8 cellular contexts compared by ENCODE assay signal in genomic region chr2:85539361-85540130, GRCh38. TPM values are rescaled to one million over a fixed set of nuclear protein-coding genes. Genes with fewer than 3 reads are reported as not detected.
DNase-seq lines count a peak whose midpoint lies in the region; ATAC-seq, FAIRE-seq and TF ChIP-seq lines count a peak whose summit lies in the region.

No MANE protein-coding gene starts in this region.

- H3K4me3 Mint-ChIP-seq in WTC11: peak overlapping the region; percentile 97

- H3K36me3 Mint-ChIP-seq in WTC11: peaks cover 51% of the 10 kb centered on the region

- H3K4me3 ChIP-seq in kidney (ENCODE audit: low read length in 2 of 2): peak overlapping the region; percentile 88 to 97

- peaks cover 57% of the 10 kb centered on the region for H3K4me1 Mint-ChIP-seq in WTC11

- H3K9ac ChIP-seq in kidney (ENCODE audit: low read length in 2 of 2): peak overlapping the region; percentile 96 to 100

- no peaks in the 10 kb centered on the region for H3K27me3 Mint-ChIP-seq in WTC11 (ENCODE audit: low read depth)

- CTCF ChIA-PET in WTC11 (lab: Charles Lee): interaction anchor here (0.9 to 4.6 kb wide), 15 partner anchors 12 to 154 kb away, joined by 3 to 40 read pairs (median 4); partner anchors contain the start of gene SH2D6

- H3K9me3 Mint-ChIP-seq in WTC11: no peaks in the 10 kb centered on the region

- POLR2A ChIA-PET in WTC11 (lab: Charles Lee): interaction anchor here (0.5 to 5.7 kb wide), 33 partner anchors 9 to 470 kb away, joined by 3 to 54 read pairs (median 6); partner anchors contain the start of genes ELMOD3, GGCX, RETSAT and SH2D6

- intact Hi-C loops in kidney (cut with DNase I): no loop called here

- no peaks in the 10 kb centered on the region for H3K9me3 ChIP-seq in kidney (ENCODE audit: control insufficient read depth in 1 of 2, low read length in 2 of 2)

- H3K27ac ChIP-seq in caudate nucleus (ENCODE audit: low read depth, low read length) (peak overlapping the region; percentile 100), kidney (ENCODE audit: low read depth in 2 of 2, low read length in 2 of 2) (peak overlapping the region; percentile 100)

- H3K4me1 ChIP-seq in kidney (ENCODE audit: control insufficient read depth in 1 of 2, insufficient read depth in 1 of 2, low read depth in 1 of 2, low read length in 2 of 2): peaks cover 14 to 18% of the 10 kb centered on the region in 2 donors

- H3K36me3 ChIP-seq in kidney (ENCODE audit: control insufficient read depth in 1 of 2, insufficient read depth in 2 of 2, low read length in 2 of 2): peaks cover 25 to 36% of the 10 kb centered on the region in 2 donors

- H3K27ac Mint-ChIP-seq in WTC11: peak overlapping the region; percentile 95

- DNase-seq in G401 (ENCODE audit: low spot score) (peak; percentile 72), LHCN-M2 (ENCODE audit: low read depth) (peak; percentile 86), WTC11 (ENCODE audit: low spot score) (peak; percentile 48), caudate nucleus (lab: John Stamatoyannopoulos, UW) (peak in 56 of 61 donors; percentile 12 to 88 (median 62)), kidney (peak; percentile 94), HPDE6-E6E7 (ENCODE audit: extremely low spot score) (no peak)
- DNase-seq in stimulated activated CD4-positive, alpha-beta T cell treated with anti-CD3 and anti-CD28 coated beads, Interleukin-15, amount 100 ng/mL, for 24 hours: peak; percentile 84

- in situ Hi-C loops in G401 (cut with HindIII; ENCODE audit: low sequenced_read_pairs): no loop called here

- no peak for FAIRE-seq in kidney (lab: Jason Lieb, UNC)

- ATAC-seq in GM21737 (IDR thresholded peaks at IDR 0.05; ENCODE audit: unreplicated experiment) (peak; percentile 24), WTC11 (no peak; the same call in 1 of the 2 replicates)

- TF ChIP-seq CTCF in WTC11 (IDR thresholded peaks at IDR 0.05) (no peak), kidney (IDR thresholded peaks at IDR 0.05; ENCODE audit: borderline replicate concordance, extremely low read depth, insufficient read depth) (no peak)

TF ChIP-seq in WTC11, 78 proteins besides CTCF, POLR2A, EP300 and RAD21 (continues in another document):
- TF ChIP-seq ZNF138 (CRISPR knock-in tag; conservative IDR thresholded peaks at IDR 0.05): no peak
- peak; percentile 47; the same call in 1 of the 2 replicates for TF ChIP-seq ZNF671 (CRISPR knock-in tag; IDR thresholded peaks at IDR 0.05)
- no peak; the same call in 1 of the 2 replicates for TF ChIP-seq FOXP1 (CRISPR knock-in tag; IDR thresholded peaks at IDR 0.05; ENCODE audit: borderline replicate concordance)
- no peak for TF ChIP-seq MYBL2 (CRISPR knock-in tag; IDR thresholded peaks at IDR 0.05)
- TF ChIP-seq, protein P1, sequence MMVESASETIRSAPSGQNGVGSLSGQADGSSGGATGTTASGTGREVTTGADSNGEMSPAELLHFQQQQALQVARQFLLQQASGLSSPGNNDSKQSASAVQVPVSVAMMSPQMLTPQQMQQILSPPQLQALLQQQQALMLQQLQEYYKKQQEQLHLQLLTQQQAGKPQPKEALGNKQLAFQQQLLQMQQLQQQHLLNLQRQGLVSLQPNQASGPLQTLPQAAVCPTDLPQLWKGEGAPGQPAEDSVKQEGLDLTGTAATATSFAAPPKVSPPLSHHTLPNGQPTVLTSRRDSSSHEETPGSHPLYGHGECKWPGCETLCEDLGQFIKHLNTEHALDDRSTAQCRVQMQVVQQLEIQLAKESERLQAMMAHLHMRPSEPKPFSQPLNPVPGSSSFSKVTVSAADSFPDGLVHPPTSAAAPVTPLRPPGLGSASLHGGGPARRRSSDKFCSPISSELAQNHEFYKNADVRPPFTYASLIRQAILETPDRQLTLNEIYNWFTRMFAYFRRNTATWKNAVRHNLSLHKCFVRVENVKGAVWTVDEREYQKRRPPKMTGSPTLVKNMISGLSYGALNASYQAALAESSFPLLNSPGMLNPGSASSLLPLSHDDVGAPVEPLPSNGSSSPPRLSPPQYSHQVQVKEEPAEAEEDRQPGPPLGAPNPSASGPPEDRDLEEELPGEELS (CRISPR knock-in tag; IDR thresholded peaks at IDR 0.05): 0 out of 2 replicates have a peak, but pooled peaks have one; percentile 21
- TF ChIP-seq ZNF423 (CRISPR knock-in tag; IDR thresholded peaks at IDR 0.05): no peak
- TF ChIP-seq, protein P2, sequence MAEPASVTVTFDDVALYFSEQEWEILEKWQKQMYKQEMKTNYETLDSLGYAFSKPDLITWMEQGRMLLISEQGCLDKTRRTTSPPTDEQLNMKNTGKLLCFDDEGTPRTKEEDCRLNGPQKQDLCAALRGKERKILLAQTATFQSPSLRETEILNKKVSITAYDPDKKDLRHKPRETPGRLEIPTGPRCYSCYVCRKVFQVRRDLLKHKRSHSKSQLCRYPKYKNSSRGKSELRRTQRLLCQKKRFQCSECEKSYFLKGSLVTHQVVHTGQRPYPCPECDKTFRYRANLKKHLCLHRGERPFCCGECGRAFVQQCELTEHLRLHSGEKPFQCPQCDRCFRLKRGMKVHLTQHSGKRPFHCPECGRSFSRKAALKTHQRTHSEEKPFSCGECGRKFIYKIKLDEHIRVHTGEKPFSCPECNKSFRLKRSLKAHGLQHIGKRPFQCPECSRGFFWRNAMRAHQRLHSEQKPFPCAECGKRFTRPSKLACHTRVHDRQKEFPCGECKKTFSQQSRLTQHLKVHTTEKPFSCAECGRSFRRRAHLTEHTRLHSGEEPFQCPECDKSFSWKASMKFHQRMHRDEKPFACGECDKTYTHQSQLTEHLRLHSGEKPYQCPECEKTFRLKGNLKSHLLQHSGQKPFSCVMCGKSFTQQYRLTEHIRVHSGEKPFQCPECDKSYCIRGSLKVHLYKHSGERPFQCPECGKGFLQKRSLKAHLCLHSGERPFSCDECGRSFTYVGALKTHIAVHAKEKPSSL (CRISPR knock-in tag; conservative IDR thresholded peaks at IDR 0.05): no peak
- 0 out of 2 replicates have a peak, but pooled peaks have one; percentile 89 for TF ChIP-seq TP53 (CRISPR knock-in tag; IDR thresholded peaks at IDR 0.05)
- TF ChIP-seq CBFB (CRISPR knock-in tag; IDR thresholded peaks at IDR 0.05; ENCODE audit: low read depth): no peak
- TF ChIP-seq HMGA2 (CRISPR knock-in tag; IDR thresholded peaks at IDR 0.05): no peak
- 0 out of 2 replicates have a peak, but pooled peaks have one; percentile 20 for TF ChIP-seq ZNF219 (CRISPR knock-in tag; IDR thresholded peaks at IDR 0.05; ENCODE audit: borderline replicate concordance)
- 0 out of 2 replicates have a peak, but pooled peaks have one; percentile 2 for TF ChIP-seq ESRRA (CRISPR knock-in tag; IDR thresholded peaks at IDR 0.05; ENCODE audit: borderline replicate concordance)
- TF ChIP-seq, protein P3, sequence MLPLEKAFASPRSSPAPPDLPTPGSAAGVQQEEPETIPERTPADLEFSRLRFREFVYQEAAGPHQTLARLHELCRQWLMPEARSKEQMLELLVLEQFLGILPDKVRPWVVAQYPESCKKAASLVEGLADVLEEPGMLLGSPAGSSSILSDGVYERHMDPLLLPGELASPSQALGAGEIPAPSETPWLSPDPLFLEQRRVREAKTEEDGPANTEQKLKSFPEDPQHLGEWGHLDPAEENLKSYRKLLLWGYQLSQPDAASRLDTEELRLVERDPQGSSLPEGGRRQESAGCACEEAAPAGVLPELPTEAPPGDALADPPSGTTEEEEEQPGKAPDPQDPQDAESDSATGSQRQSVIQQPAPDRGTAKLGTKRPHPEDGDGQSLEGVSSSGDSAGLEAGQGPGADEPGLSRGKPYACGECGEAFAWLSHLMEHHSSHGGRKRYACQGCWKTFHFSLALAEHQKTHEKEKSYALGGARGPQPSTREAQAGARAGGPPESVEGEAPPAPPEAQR (CRISPR knock-in tag; IDR thresholded peaks at IDR 0.05): no peak
- no peak for TF ChIP-seq PRRX2 (CRISPR knock-in tag; IDR thresholded peaks at IDR 0.05)
- peak; percentile 14; the same call in 1 of the 2 replicates for TF ChIP-seq FOXK1 (CRISPR knock-in tag; IDR thresholded peaks at IDR 0.05)
- TF ChIP-seq OVOL2 (CRISPR knock-in tag; IDR thresholded peaks at IDR 0.05; ENCODE audit: borderline replicate concordance): no peak
- TF ChIP-seq ETV6 (CRISPR knock-in tag; IDR thresholded peaks at IDR 0.05): peak; percentile 29; the same call in 1 of the 2 replicates
- TF ChIP-seq IRF1 (CRISPR knock-in tag; IDR thresholded peaks at IDR 0.05): no peak
- no peak for TF ChIP-seq GRHL2 (CRISPR knock-in tag; IDR thresholded peaks at IDR 0.05; ENCODE audit: insufficient replicate concordance, severe bottlenecking)

RNA-seq across cellular contexts. Expression of gene MAT2A, which starts 0.6 kb away (rescaled TPM):
- total RNA-seq in G401 (2014; rRNA removed; shearing (Covaris generic)): 68.1 and 85.2 TPM in 2 replicates
- total RNA-seq in LHCN-M2 (2014; rRNA removed) (420 and 517 TPM in 2 replicates), WTC11 (2021) (208 to 222 TPM (median 208 TPM) in 3 replicates), kidney (300 TPM)
- polyA plus RNA-seq in LHCN-M2 (2012): 142 TPM
- polyA plus RNA-seq in kidney (ENCODE audit: insufficient read depth, low read depth, low replicate concordance): 155 TPM

RNA-seq across cellular contexts. Expression of gene GGCX, which starts 21.7 kb away (rescaled TPM):
- 27.0 and 28.4 TPM in 2 replicates for total RNA-seq in G401 (2014; rRNA removed; shearing (Covaris generic))
- 115 and 134 TPM in 2 replicates for total RNA-seq in LHCN-M2 (2014; rRNA removed)
- polyA plus RNA-seq in LHCN-M2 (2012): 71.0 TPM
- total RNA-seq in WTC11 (2021): 40.9 to 42.9 TPM (median 41.4 TPM) in 3 replicates
- total RNA-seq in kidney: 50.7 TPM
- polyA plus RNA-seq in kidney (ENCODE audit: insufficient read depth, low read depth, low replicate concordance): 27.8 TPM

RNA-seq across cellular contexts. Expression of gene VAMP8, which starts 37.8 kb away (rescaled TPM):
- 69.9 and 73.2 TPM in 2 replicates for total RNA-seq in G401 (2014; rRNA removed; shearing (Covaris generic))
- total RNA-seq in LHCN-M2 (2014; rRNA removed) (21.2 and 27.1 TPM in 2 replicates), WTC11 (2021) (48.8 to 55.4 TPM (median 52.0 TPM) in 3 replicates), kidney (196 TPM)
- polyA plus RNA-seq in LHCN-M2 (2012): 87.2 TPM
- polyA plus RNA-seq in kidney (ENCODE audit: insufficient read depth, low read depth, low replicate concordance): 604 TPM

RNA-seq across cellular contexts. Expression of gene VAMP5, which starts 44.7 kb away (rescaled TPM):
- total RNA-seq in G401 (2014; rRNA removed; shearing (Covaris generic)): 0.85 and 1.9 TPM in 2 replicates
- total RNA-seq in LHCN-M2 (2014; rRNA removed): 111 and 146 TPM in 2 replicates
- polyA plus RNA-seq in LHCN-M2 (2012): 865 TPM
- 6.3 to 7.4 TPM (median 7.0 TPM) in 3 replicates for total RNA-seq in WTC11 (2021)
- total RNA-seq in kidney: 46.0 TPM
- 145 TPM for polyA plus RNA-seq in kidney (ENCODE audit: insufficient read depth, low read depth, low replicate concordance)

RNA-seq across cellular contexts. Expression of gene RNF181, which starts 56.0 kb away (rescaled TPM):
- 130 and 155 TPM in 2 replicates for total RNA-seq in G401 (2014; rRNA removed; shearing (Covaris generic))
- total RNA-seq in LHCN-M2 (2014; rRNA removed) (235 and 236 TPM in 2 replicates), WTC11 (2021) (95.4 to 108 TPM (median 102 TPM) in 3 replicates), kidney (89.9 TPM)
- polyA plus RNA-seq in LHCN-M2 (2012): 524 TPM
- 407 TPM for polyA plus RNA-seq in kidney (ENCODE audit: insufficient read depth, low read depth, low replicate concordance)
